In the genomic region with DNA sequence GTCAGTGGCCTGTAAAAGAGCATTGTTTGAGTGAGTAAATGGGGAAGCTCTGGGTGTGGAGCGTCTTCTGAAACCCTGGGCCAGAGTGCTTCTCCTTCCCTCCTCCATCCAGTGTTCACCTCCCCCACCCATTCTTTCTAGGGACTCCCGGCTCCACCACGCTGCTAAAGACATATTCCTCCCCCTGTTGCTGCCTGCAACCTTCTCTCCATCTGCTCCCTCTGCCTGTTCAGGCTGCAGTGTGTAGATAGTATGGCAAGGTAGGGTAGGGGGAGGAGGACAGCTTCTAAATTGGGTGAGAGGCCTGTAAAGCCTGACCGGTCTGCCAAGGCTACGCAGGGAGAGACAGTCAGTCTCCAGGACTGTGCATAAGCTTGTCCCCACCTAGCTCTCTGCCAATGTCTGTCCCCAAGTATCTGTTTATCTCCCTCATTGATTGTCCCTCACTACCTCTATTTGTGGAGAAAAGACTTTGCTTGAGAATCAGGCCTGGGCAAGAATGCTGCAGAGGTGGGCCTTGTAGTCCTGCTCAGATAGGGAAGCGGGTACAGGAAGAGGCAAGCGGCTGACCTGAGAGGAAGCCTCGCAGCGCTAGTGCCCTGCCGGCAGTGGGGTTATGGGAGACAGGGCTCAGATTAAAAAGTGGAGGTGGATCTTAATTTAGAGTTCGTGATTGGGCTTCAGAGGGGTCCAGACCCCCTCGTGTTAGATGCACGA, we compare ENCODE assay signal across 1 cellular context.
TF ChIP-seq lines count a peak whose summit lies in the region.

No MANE protein-coding gene starts in this region.

TF ChIP-seq in HepG2, 621 proteins besides CTCF, POLR2A, EP300 and RAD21 (continued from another document):
- TF ChIP-seq, protein P1, sequence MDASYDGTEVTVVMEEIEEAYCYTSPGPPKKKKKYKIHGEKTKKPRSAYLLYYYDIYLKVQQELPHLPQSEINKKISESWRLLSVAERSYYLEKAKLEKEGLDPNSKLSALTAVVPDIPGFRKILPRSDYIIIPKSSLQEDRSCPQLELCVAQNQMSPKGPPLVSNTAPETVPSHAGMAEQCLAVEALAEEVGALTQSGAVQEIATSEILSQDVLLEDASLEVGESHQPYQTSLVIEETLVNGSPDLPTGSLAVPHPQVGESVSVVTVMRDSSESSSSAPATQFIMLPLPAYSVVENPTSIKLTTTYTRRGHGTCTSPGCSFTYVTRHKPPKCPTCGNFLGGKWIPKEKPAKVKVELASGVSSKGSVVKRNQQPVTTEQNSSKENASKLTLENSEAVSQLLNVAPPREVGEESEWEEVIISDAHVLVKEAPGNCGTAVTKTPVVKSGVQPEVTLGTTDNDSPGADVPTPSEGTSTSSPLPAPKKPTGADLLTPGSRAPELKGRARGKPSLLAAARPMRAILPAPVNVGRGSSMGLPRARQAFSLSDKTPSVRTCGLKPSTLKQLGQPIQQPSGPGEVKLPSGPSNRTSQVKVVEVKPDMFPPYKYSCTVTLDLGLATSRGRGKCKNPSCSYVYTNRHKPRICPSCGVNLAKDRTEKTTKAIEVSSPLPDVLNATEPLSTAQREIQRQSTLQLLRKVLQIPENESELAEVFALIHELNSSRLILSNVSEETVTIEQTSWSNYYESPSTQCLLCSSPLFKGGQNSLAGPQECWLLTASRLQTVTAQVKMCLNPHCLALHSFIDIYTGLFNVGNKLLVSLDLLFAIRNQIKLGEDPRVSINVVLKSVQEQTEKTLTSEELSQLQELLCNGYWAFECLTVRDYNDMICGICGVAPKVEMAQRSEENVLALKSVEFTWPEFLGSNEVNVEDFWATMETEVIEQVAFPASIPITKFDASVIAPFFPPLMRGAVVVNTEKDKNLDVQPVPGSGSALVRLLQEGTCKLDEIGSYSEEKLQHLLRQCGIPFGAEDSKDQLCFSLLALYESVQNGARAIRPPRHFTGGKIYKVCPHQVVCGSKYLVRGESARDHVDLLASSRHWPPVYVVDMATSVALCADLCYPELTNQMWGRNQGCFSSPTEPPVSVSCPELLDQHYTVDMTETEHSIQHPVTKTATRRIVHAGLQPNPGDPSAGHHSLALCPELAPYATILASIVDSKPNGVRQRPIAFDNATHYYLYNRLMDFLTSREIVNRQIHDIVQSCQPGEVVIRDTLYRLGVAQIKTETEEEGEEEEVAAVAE (CRISPR knock-in tag; IDR thresholded peaks at IDR 0.05; ENCODE audit: borderline replicate concordance) = no peak
- TF ChIP-seq ATRX (CRISPR knock-in tag; IDR thresholded peaks at IDR 0.05; ENCODE audit: borderline replicate concordance) (no peak), ZC3H4 (CRISPR knock-in tag; IDR thresholded peaks at IDR 0.05; ENCODE audit: borderline replicate concordance) (no peak), ZMYM4 (CRISPR knock-in tag; IDR thresholded peaks at IDR 0.05) (no peak), PAWR (CRISPR knock-in tag; IDR thresholded peaks at IDR 0.05; ENCODE audit: borderline replicate concordance) (no peak), YEATS2 (CRISPR knock-in tag; IDR thresholded peaks at IDR 0.05; ENCODE audit: borderline replicate concordance) (no peak), TEAD3 (CRISPR knock-in tag; optimal IDR thresholded peaks at IDR 0.05; ENCODE audit: borderline replicate concordance) (no peak), ZNF44 (CRISPR knock-in tag; IDR thresholded peaks at IDR 0.05) (no peak), ZFP41 (CRISPR knock-in tag; IDR thresholded peaks at IDR 0.05; ENCODE audit: borderline replicate concordance) (no peak)
TF ChIP-seq in HepG2: peak in this region for 0.
